Comparison of ENCODE assay signal across 14 cellular contexts in the genomic region with DNA sequence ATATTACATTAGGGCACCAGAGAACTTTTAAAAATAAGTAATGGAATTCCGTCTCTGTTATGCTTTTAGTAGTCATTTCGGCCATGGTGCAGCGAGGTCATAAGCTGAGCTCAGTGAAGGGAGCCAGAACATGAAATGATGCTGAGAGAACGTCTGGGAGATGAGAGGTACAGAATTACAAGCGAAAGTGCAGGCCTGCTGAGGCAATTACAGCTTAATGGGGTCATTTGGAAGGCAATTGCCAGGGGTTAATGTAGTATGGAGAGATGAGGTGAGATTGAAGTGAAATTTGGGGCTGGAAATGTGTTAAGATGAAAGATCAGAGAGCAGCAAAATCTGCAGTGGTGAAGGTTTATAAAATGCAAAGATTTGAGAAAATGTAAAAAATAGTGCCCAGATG.
DNase-seq lines count a peak whose midpoint lies in the region; ATAC-seq and TF ChIP-seq lines count a peak whose summit lies in the region.
"Had no signal": no experiment of that assay in that cellular context is flagged by ENCODE, and none has a peak within 500 bp of the region (broad histone marks: within the 10 kb centered on the region; RNA-seq: fewer than 3 reads in every experiment).

No MANE protein-coding gene starts in this region.

- peak overlapping the region; percentile 2 for H3K4me3 ChIP-seq in retinal pigment epithelial cell (ENCODE audit: low read length)
- no peak overlapping the region for H3K4me3 ChIP-seq in upper lobe of right lung
- H3K4me3 ChIP-seq: colonic mucosa, SJCRH30 had no signal

- no peaks in the 10 kb centered on the region for H3K4me1 ChIP-seq in upper lobe of right lung
- H3K4me1 ChIP-seq: colonic mucosa, SJCRH30 had no signal

- H3K27ac ChIP-seq in upper lobe of right lung: no peak overlapping the region
- H3K27ac ChIP-seq: 22Rv1, colonic mucosa, SJCRH30 had no signal

- no peak for TF ChIP-seq CTCF in retinal pigment epithelial cell (conservative IDR thresholded peaks at IDR 0.05; ENCODE audit: low read depth, low read length)
- TF ChIP-seq CTCF in upper lobe of right lung (IDR thresholded peaks at IDR 0.05): no peak

- peak; percentile 38 for DNase-seq in DMS 273 (lab: John Stamatoyannopoulos, UW; ENCODE audit: unreplicated experiment)
- DNase-seq in DMS 273 treated with DMSO at 0.1 percent for 48 hours (lab: John Stamatoyannopoulos, UW): no peak
- peak; percentile 29 for DNase-seq in NCI-H748 treated with DMSO at 0.1 percent for 48 hours (lab: John Stamatoyannopoulos, UW)
- DNase-seq in fibroblast of peridontal ligament (ENCODE audit: extremely low read depth): peak; percentile 69
- DNase-seq in retinal pigment epithelial cell (ENCODE audit: low read depth): peak; percentile 52
- no peak for DNase-seq in upper lobe of right lung
- no peak for DNase-seq in HUDEP-2 (lab: John Stamatoyannopoulos, UW; ENCODE audit: unreplicated experiment in 76 of 76)
- DNase-seq: activated CD4-positive, alpha-beta T cell treated with anti-CD3 and anti-CD28 coated beads for 4 hours; activated effector memory CD4-positive, alpha-beta T cell treated with anti-CD3 and anti-CD28 coated beads, Interleukin-2, amount 50 U/mL, for 16 hours; colonic mucosa; NCI-H446 treated with DMSO at 0.1 percent for 48 hours; SJCRH30 had no signal

- ATAC-seq in upper lobe of right lung (no peak), GM18867 (IDR thresholded peaks at IDR 0.05; ENCODE audit: unreplicated experiment) (no peak)

- intact Hi-C loops in upper lobe of right lung (cut with DNase I): no loop called here

- no peaks in the 10 kb centered on the region for H3K9me3 ChIP-seq in upper lobe of right lung
- H3K9me3 ChIP-seq: colonic mucosa had no signal

- H3K36me3 ChIP-seq in upper lobe of right lung: no peaks in the 10 kb centered on the region
- H3K36me3 ChIP-seq: colonic mucosa had no signal

- H3K27me3 ChIP-seq in upper lobe of right lung: no peaks in the 10 kb centered on the region
- H3K27me3 ChIP-seq: colonic mucosa, SJCRH30 had no signal

Comparison
In these comparisons a context has a peak if more than half of its experiments do, and no peak if none do; other contexts are left out.
1. DNase-seq: peak in DMS 273 (single experiment), NCI-H748 treated with DMSO at 0.1 percent for 48 hours (single experiment), fibroblast of peridontal ligament (single experiment) and retinal pigment epithelial cell (single experiment); none in DMS 273 treated with DMSO at 0.1 percent for 48 hours (single experiment), upper lobe of right lung (single experiment) and HUDEP-2 (0 of 76).